ENCODE assay signal across 8 cellular contexts in genomic region chr19:56066152-56067023, GRCh38. TPM values are rescaled to one million over a fixed set of nuclear protein-coding genes. Genes with fewer than 3 reads are reported as not detected.
DNase-seq lines count a peak whose midpoint lies in the region; ATAC-seq and TF ChIP-seq lines count a peak whose summit lies in the region.

No MANE protein-coding gene starts in this region.

- TF ChIP-seq POLR2A in uterus (IDR thresholded peaks at IDR 0.05): no peak

- CTCF ChIA-PET in RWPE1 (lab: Yijun Ruan, JAX): interaction anchor here (0.5 to 2.1 kb wide), 15 partner anchors 10 to 1580 kb away, joined by 3 to 12 read pairs (median 4); no protein-coding TSS in a partner anchor

- H3K4me3 ChIP-seq in HUES64 (ENCODE audit: low read length): peak overlapping the region; percentile 46
- H3K4me3 ChIP-seq in uterus: no peak overlapping the region

- H3K27ac ChIP-seq in HUES64 (ENCODE audit: low read depth, low read length) (no peak overlapping the region), RWPE1 (no peak overlapping the region), uterus (no peak overlapping the region)

- H3K4me1 ChIP-seq in HUES64 (ENCODE audit: insufficient read depth, low read length) (no peaks in the 10 kb centered on the region), uterus (no peaks in the 10 kb centered on the region)

- intact Hi-C loops in Right ventricle myocardium inferior (cut with DNase I): no loop called here
- intact Hi-C loops in posterior vena cava (cut with DNase I): no loop called here
- intact Hi-C loops in uterus (cut with DNase I; ENCODE audit: low total_unique reads): no loop called here

- POLR2A ChIA-PET in RWPE1 (lab: Yijun Ruan, JAX; ENCODE audit: low non-redundant PET): interaction anchor here (0.6 kb wide), 1 partner anchor 104 kb away, joined by 14 read pairs; no protein-coding TSS in a partner anchor

- TF ChIP-seq CTCF in RWPE1 (conservative IDR thresholded peaks at IDR 0.05; ENCODE audit: low read depth) (peak; percentile 86), uterus (IDR thresholded peaks at IDR 0.05) (peak; percentile 67 to 81 (median 79))

- H3K36me3 ChIP-seq in HUES64 (ENCODE audit: insufficient read depth, low read length) (no peaks in the 10 kb centered on the region), uterus (no peaks in the 10 kb centered on the region)

- H3K9ac ChIP-seq in HUES64 (ENCODE audit: low read depth, low read length): no peak overlapping the region

- peaks cover 3% of the 10 kb centered on the region; the same call in 1 of the 2 replicates for H3K27me3 ChIP-seq in HUES64 (ENCODE audit: insufficient read depth, low read length)
- H3K27me3 ChIP-seq in uterus: no peaks in the 10 kb centered on the region

- ATAC-seq in Right ventricle myocardium inferior: peak; percentile 67

- WGBS in HUES64: 11% methylated on average over 39 of the region's 39 CpGs

- H3K9me3 ChIP-seq in HUES64 (ENCODE audit: insufficient read depth, low read depth, low read length) (peaks cover 15% of the 10 kb centered on the region), uterus (no peaks in the 10 kb centered on the region)

- DNase-seq in G401 (ENCODE audit: low spot score) (peak; percentile 67), RWPE1 (ENCODE audit: low spot score) (peak; percentile 74), Right ventricle myocardium inferior (ENCODE audit: missing footprints) (peak; percentile 87), posterior vena cava (ENCODE audit: low spot score) (peak; percentile 90), uterus (peak; percentile 48 to 63), foreskin melanocyte (no peak)
- DNase-seq in activated naive CD4-positive, alpha-beta T cell treated with Interleukin-2 at 50 U/mL for 16 hours: peak; percentile 67

- in situ Hi-C loops in G401 (cut with HindIII; ENCODE audit: low sequenced_read_pairs): loop anchor here (25.0 kb wide), 1 partner anchor 271 kb away; no protein-coding TSS in a partner anchor

RNA-seq across cellular contexts. Expression of gene ZNF787, which starts 54.7 kb away (rescaled TPM):
- 55.8 and 56.1 TPM in 2 replicates for total RNA-seq in G401 (2014; rRNA removed; shearing (Covaris generic))
- 34.4 TPM for polyA plus RNA-seq in HUES64 (2013, experiment 1 of 2)
- polyA plus RNA-seq in HUES64 (2013, experiment 2 of 2): 34.4 TPM
- total RNA-seq in Right ventricle myocardium inferior (35.3 TPM), posterior vena cava (10 to 100 TPM; 19.0 to 24.7 TPM), uterus (10 to 100 TPM in 2 of 4 donors, 1 to 10 TPM in 1, not detected in 1; 3.3 to 32.1 (median 21.5) TPM)
